15 cellular contexts compared by ENCODE assay signal in genomic region chr1:161736332-161736969, GRCh38. TPM values are rescaled to one million over a fixed set of nuclear protein-coding genes. Genes with fewer than 3 reads are reported as not detected.
DNase-seq lines count a peak whose midpoint lies in the region; ATAC-seq, FAIRE-seq and TF ChIP-seq lines count a peak whose summit lies in the region.
"Had no signal": no experiment of that assay in that cellular context is flagged by ENCODE, and none has a peak within 500 bp of the region (broad histone marks: within the 10 kb centered on the region; RNA-seq: fewer than 3 reads in every experiment).

No MANE protein-coding gene starts in this region.

- ATAC-seq in K562 (no peak), T-cell (replicated peaks in 1 of 4) (no peak)

- no peak for FAIRE-seq in K562 (lab: Jason Lieb, UNC)

- H3K4me1 ChIP-seq in Karpas-422 (ENCODE audit: low read length) (peaks cover 59% of the 10 kb centered on the region), K562 (replicated peaks in 1 of 2; ENCODE audit: control insufficient read depth in 2 of 2, insufficient read depth in 2 of 2, low read length in 2 of 2) (peaks cover 12 to 39% of the 10 kb centered on the region in 2 experiments; a peak in 4 of 5 replicates), skeletal muscle satellite cell (ENCODE audit: control insufficient read depth, insufficient read depth, low read length) (peaks cover 31% of the 10 kb centered on the region), SJCRH30 (peaks cover 4% of the 10 kb centered on the region)
- H3K4me1 ChIP-seq: uterus had no signal

- no peaks in the 10 kb centered on the region for H3K9me3 Mint-ChIP-seq in T-cell
- H3K9me3 Mint-ChIP-seq: activated naive CD8-positive, alpha-beta T cell treated with anti-CD3 and anti-CD28 coated beads, Interleukin-2, amount 10 ng/mL, durations not matched to agents 7 days and 5 days had no signal

- H3K27me3 ChIP-seq in Karpas-422 (ENCODE audit: low read length) = no peaks in the 10 kb centered on the region
- H3K27me3 ChIP-seq in K562 (ENCODE audit: control insufficient read depth in 2 of 2, insufficient read depth in 2 of 2, low read length in 2 of 2) = no peaks in the 10 kb centered on the region
- H3K27me3 ChIP-seq in skeletal muscle satellite cell (ENCODE audit: control insufficient read depth, insufficient read depth, low read length) = no peaks in the 10 kb centered on the region
- H3K27me3 ChIP-seq in SJCRH30 = no peaks in the 10 kb centered on the region
- H3K27me3 ChIP-seq: uterus had no signal

- CTCF ChIA-PET in K562 (lab: Yijun Ruan, JAX; ENCODE audit: low intra/inter-chr PET ratio) = no interaction called here
- CTCF ChIA-PET in T-cell (lab: Charles Lee) = interaction anchor here (0.5 to 6.3 kb wide), 5 partner anchors 10 to 252 kb away, joined by 3 to 34 read pairs (median 3); no protein-coding TSS in a partner anchor

- H3K36me3 Mint-ChIP-seq in T-cell = no peaks in the 10 kb centered on the region
- H3K36me3 Mint-ChIP-seq: activated naive CD8-positive, alpha-beta T cell treated with anti-CD3 and anti-CD28 coated beads, Interleukin-2, amount 10 ng/mL, durations not matched to agents 7 days and 5 days had no signal

- TF ChIP-seq EP300 in K562 (IDR thresholded peaks at IDR 0.05; ENCODE audit: low read length) = no peak

- DNase-seq in activated T-cell treated with anti-CD3 and anti-CD28 coated beads for 48 hours (ENCODE audit: low read depth) (peak; percentile 29), activated T-cell treated with anti-CD3 and anti-CD28 coated beads for 4 hours (no peak), Karpas-422 (no peak), K562 (ENCODE audit: extremely low read depth in 1 of 4, low spot score in 3 of 4) (no peak), SJCRH30 (no peak), T-cell (no peak), HUDEP-2 (lab: John Stamatoyannopoulos, UW; ENCODE audit: unreplicated experiment in 76 of 76) (no peak)
- DNase-seq: activated CD4-positive, alpha-beta T cell treated with anti-CD3 and anti-CD28 coated beads for 1 hour; activated naive CD8-positive, alpha-beta T cell treated with anti-CD3 and anti-CD28 coated beads, Interleukin-2, amount 10 ng/mL, durations not matched to agents 7 days and 5 days; dermis blood vessel endothelial cell; DND-41; glutamatergic neuron; NCI-H524; uterus had no signal

- no peak for TF ChIP-seq POLR2A in K562 (conservative IDR thresholded peaks at IDR 0.05)

- TF ChIP-seq CTCF in K562 (IDR thresholded peaks at IDR 0.05 in 2 of 3, conservative IDR thresholded peaks at IDR 0.05 in 1 of 3; ENCODE audit: insufficient read depth in 2 of 3, low read depth in 1 of 3, low read length in 3 of 3) = no peak

- no peaks in the 10 kb centered on the region for H3K36me3 ChIP-seq in Karpas-422 (ENCODE audit: insufficient read depth, low read length)
- no peaks in the 10 kb centered on the region for H3K36me3 ChIP-seq in K562 (ENCODE audit: control insufficient read depth, insufficient read depth, low read length)
- H3K36me3 ChIP-seq in skeletal muscle satellite cell (ENCODE audit: insufficient read depth, low read length) = no peaks in the 10 kb centered on the region
- no peaks in the 10 kb centered on the region for H3K36me3 ChIP-seq in SJCRH30
- H3K36me3 ChIP-seq: uterus had no signal

- BruUV-seq in K562 (replicated peaks; lab: Mats Ljungman, UMichigan) = no TSS peak

- H3K79me2 ChIP-seq in Karpas-422 (ENCODE audit: low read length) (no peaks in the 10 kb centered on the region), K562 (ENCODE audit: control insufficient read depth, insufficient read depth, low read length) (no peaks in the 10 kb centered on the region)

- no peak overlapping the region for H3K4me3 Mint-ChIP-seq in T-cell
- H3K4me3 Mint-ChIP-seq: activated naive CD8-positive, alpha-beta T cell treated with anti-CD3 and anti-CD28 coated beads, Interleukin-2, amount 10 ng/mL, durations not matched to agents 7 days and 5 days had no signal

- intact Hi-C loops in K562 (cut with micrococcal nuclease) = no loop called here

- H2AFZ ChIP-seq in Karpas-422 (ENCODE audit: low read length) = no peak overlapping the region
- H2AFZ ChIP-seq in K562 (ENCODE audit: low read depth, low read length) = peak overlapping the region; percentile 68

- no peaks in the 10 kb centered on the region for H4K20me1 ChIP-seq in Karpas-422 (ENCODE audit: insufficient read depth, low read depth, low read length)
- H4K20me1 ChIP-seq in K562 (replicated peaks; ENCODE audit: control insufficient read depth, insufficient read depth, low read length) = no peaks in the 10 kb centered on the region

- H3K4me1 Mint-ChIP-seq in T-cell = peaks cover 22 to 37% (median 23%) of the 10 kb centered on the region in 3 donors

- H3K9ac ChIP-seq in Karpas-422 (ENCODE audit: low read length) (no peak overlapping the region), K562 (ENCODE audit: insufficient read depth in 1 of 2, low read depth in 2 of 2, low read length in 2 of 2) (no peak overlapping the region), skeletal muscle satellite cell (ENCODE audit: low read depth, low read length) (no peak overlapping the region)

- no peak overlapping the region for H3K27ac Mint-ChIP-seq in T-cell
- H3K27ac Mint-ChIP-seq: activated naive CD8-positive, alpha-beta T cell treated with anti-CD3 and anti-CD28 coated beads, Interleukin-2, amount 10 ng/mL, durations not matched to agents 7 days and 5 days had no signal

- H3K4me2 ChIP-seq in Karpas-422 (ENCODE audit: low read depth, low read length, poor library complexity, severe bottlenecking) (peak overlapping the region; percentile 11), K562 (ENCODE audit: insufficient read depth, low read length) (no peak overlapping the region), skeletal muscle satellite cell (ENCODE audit: low read length) (peak overlapping the region; percentile 42)

- in situ Hi-C loops in K562 (cut with MboI) = no loop called here

- H3K4me3 ChIP-seq in Karpas-422 (ENCODE audit: low read length) (no peak overlapping the region), K562 (no peak overlapping the region), skeletal muscle satellite cell (ENCODE audit: low read length) (peak overlapping the region; percentile 16), SJCRH30 (no peak overlapping the region)
- H3K4me3 ChIP-seq: uterus had no signal

- no peaks in the 10 kb centered on the region for H3K9me1 ChIP-seq in K562 (ENCODE audit: control insufficient read depth, insufficient read depth, low read length)

- TF ChIP-seq RAD21 in K562 (CRISPR knock-in tag; conservative IDR thresholded peaks at IDR 0.05 in 1 of 2, IDR thresholded peaks at IDR 0.05 in 1 of 2) = no peak

- H3K9me3 ChIP-seq in Karpas-422 (ENCODE audit: low read length) (no peaks in the 10 kb centered on the region), K562 (replicated peaks; ENCODE audit: control insufficient read depth, insufficient read depth, low read depth, low read length) (no peaks in the 10 kb centered on the region), skeletal muscle satellite cell (replicated peaks; ENCODE audit: low read length) (no peaks in the 10 kb centered on the region), SJCRH30 (replicated peaks) (no peaks in the 10 kb centered on the region)
- H3K9me3 ChIP-seq: uterus had no signal

- H3K27me3 Mint-ChIP-seq in T-cell = peaks cover 4 to 5% of the 10 kb centered on the region in 2 donors

- H3K9me2 ChIP-seq in Karpas-422 (replicated peaks; ENCODE audit: insufficient read depth, low read length) = no peaks in the 10 kb centered on the region

- POLR2A ChIA-PET in K562 (lab: Yijun Ruan, JAX) = interaction anchor here (0.6 to 3.1 kb wide), 3 partner anchors 10 to 221 kb away, joined by 3 to 19 read pairs (median 3); no protein-coding TSS in a partner anchor
- POLR2A ChIA-PET in T-cell (lab: Charles Lee) = interaction anchor here in 1 of 2 donors (0.5 kb wide), 1 partner anchor 18 kb away, joined by 4 read pairs; no protein-coding TSS in a partner anchor

- H3K27ac ChIP-seq in Karpas-422 (ENCODE audit: low read length) (no peak overlapping the region), K562 (ENCODE audit: extremely low read depth, low read depth, low read length) (no peak overlapping the region), SJCRH30 (no peak overlapping the region)
- H3K27ac ChIP-seq: uterus had no signal

- 42% methylated on average over 4 of the region's 4 CpGs for WGBS in K562 (ENCODE audit: insufficient coverage, low coverage, missing lambda C conversion rate)

RNA-seq across cellular contexts. Expression of gene DUSP12, which starts 13.1 kb away (rescaled TPM):
- total RNA-seq in Karpas-422 (2014; rRNA removed; shearing (Covaris generic); ENCODE audit: low replicate concordance) = 87.8 and 102 TPM in 2 replicates
- total RNA-seq in K562 (2011; cell fraction: chromatin; rRNA removed; ENCODE audit: low replicate concordance) = 52.6 and 81.7 TPM in 2 replicates
- total RNA-seq in K562 (2011; cell fraction: nucleolus; rRNA removed) = 43.2 and 51.6 TPM in 2 replicates
- 34.3 and 41.1 TPM in 2 replicates for total RNA-seq in K562 (2011; cell fraction: nucleoplasm; rRNA removed)
- 55.4 and 62.7 TPM in 2 replicates for total RNA-seq in K562 (2014; rRNA removed)
- total RNA-seq in K562 (2014; rRNA removed; fragmentation: Illumina TruSeq; extraction: Trizol) = 42.3 and 44.3 TPM in 2 replicates
- total RNA-seq in K562 (2015; rRNA removed; fragmentation: Illumina TruSeq; extraction: Trizol) = 42.4 and 48.0 TPM in 2 replicates
- total RNA-seq in K562 (2021) = 41.0 and 43.6 TPM in 2 replicates
- polyA plus RNA-seq in K562 (2011; rRNA removed) = 75.2 and 80.4 TPM in 2 replicates
- 43.1 and 48.0 TPM in 2 replicates for polyA plus RNA-seq in K562 (2011; cell fraction: cytosol; rRNA removed)
- polyA plus RNA-seq in K562 (2011; cell fraction: nucleus; rRNA removed) = 69.1 and 74.8 TPM in 2 replicates
- 41.7 and 47.0 TPM in 2 replicates for polyA plus RNA-seq in K562 (2012)
- polyA plus RNA-seq in K562 (2014; fragmentation: Illumina TruSeq; extraction: Trizol) = 38.5 and 54.6 TPM in 2 replicates
- 10 to 100 TPM; 10.4 to 15.0 TPM for polyA plus RNA-seq in K562 (2014; fragmentation: Nextera tagmentation; extraction: Ambion mirVana)
- polyA plus RNA-seq in K562 (2014; rRNA removed) = 80.8 and 81.4 TPM in 2 replicates
- 34.2 and 40.0 TPM in 2 replicates for polyA minus RNA-seq in K562 (2011; rRNA and poly(A)+ RNA removed)
- 20.6 and 27.8 TPM in 2 replicates for polyA minus RNA-seq in K562 (2011; cell fraction: cytosol; rRNA and poly(A)+ RNA removed)
- 26.9 and 35.7 TPM in 2 replicates for polyA minus RNA-seq in K562 (2011; cell fraction: nucleus; rRNA and poly(A)+ RNA removed)
- total RNA-seq in skeletal muscle satellite cell (2012; rRNA removed) = 21.8 and 26.6 TPM in 2 replicates
- total RNA-seq in SJCRH30 (2014; rRNA removed; shearing (Covaris generic)) = 51.5 and 54.7 TPM in 2 replicates
- total RNA-seq in T-cell = 10 to 100 TPM; 18.9 to 33.5 (median 29.1) TPM

RNA-seq across cellular contexts. Expression of gene FCRLB, which starts 15.1 kb away (rescaled TPM):
- 937 and 1,205 TPM in 2 replicates for total RNA-seq in Karpas-422 (2014; rRNA removed; shearing (Covaris generic); ENCODE audit: low replicate concordance)
- 1.5 and 4.0 TPM in 2 replicates for total RNA-seq in K562 (2011; cell fraction: chromatin; rRNA removed; ENCODE audit: low replicate concordance)
- total RNA-seq in K562 (2011; cell fraction: nucleolus; rRNA removed) = 3.3 and 4.5 TPM in 2 replicates
- 2.9 and 5.1 TPM in 2 replicates for total RNA-seq in K562 (2011; cell fraction: nucleoplasm; rRNA removed)
- total RNA-seq in K562 (2014; rRNA removed) (2.8 and 5.1 TPM in 2 replicates), K562 (2014; rRNA removed; fragmentation: Illumina TruSeq; extraction: Trizol) (1.2 and 1.4 TPM in 2 replicates), K562 (2015; rRNA removed; fragmentation: Illumina TruSeq; extraction: Trizol) (2.3 and 2.5 TPM in 2 replicates), K562 (2021) (2.4 and 3.1 TPM in 2 replicates), T-cell (1 to 10 TPM in 1 of 5 donors, under 1 TPM in 4; 0.48 to 1.1 (median 0.75) TPM)
- polyA plus RNA-seq in K562 (2011; rRNA removed) (1.2 and 1.3 TPM in 2 replicates), K562 (2014; fragmentation: Illumina TruSeq; extraction: Trizol) (1.1 and 1.6 TPM in 2 replicates), K562 (2014; fragmentation: Nextera tagmentation; extraction: Ambion mirVana) (under 1 TPM; 0.20 to 0.25 TPM), K562 (2014; rRNA removed) (2.1 and 4.6 TPM in 2 replicates)
- 1.0 and 3.4 TPM in 2 replicates for polyA plus RNA-seq in K562 (2011; cell fraction: cytosol; rRNA removed)
- 3.2 and 8.8 TPM in 2 replicates for polyA plus RNA-seq in K562 (2011; cell fraction: nucleus; rRNA removed)
- polyA plus RNA-seq in K562 (2012) = 4.6 and 4.8 TPM in 2 replicates
- 0.51 and 0.91 TPM in 2 replicates for polyA minus RNA-seq in K562 (2011; rRNA and poly(A)+ RNA removed)
- polyA minus RNA-seq in K562 (2011; cell fraction: cytosol; rRNA and poly(A)+ RNA removed) = 0.95 and 2.2 TPM in 2 replicates
- 1.9 and 3.6 TPM in 2 replicates for polyA minus RNA-seq in K562 (2011; cell fraction: nucleus; rRNA and poly(A)+ RNA removed)
- total RNA-seq in skeletal muscle satellite cell (2012; rRNA removed) = 1.8 and 4.2 TPM in 2 replicates
- 5.9 and 6.2 TPM in 2 replicates for total RNA-seq in SJCRH30 (2014; rRNA removed; shearing (Covaris generic))

RNA-seq across cellular contexts. Expression of gene FCRLA, which starts 29.4 kb away (rescaled TPM):
- 637 and 924 TPM in 2 replicates for total RNA-seq in Karpas-422 (2014; rRNA removed; shearing (Covaris generic); ENCODE audit: low replicate concordance)
- total RNA-seq in K562 (2011; cell fraction: chromatin; rRNA removed; ENCODE audit: low replicate concordance) = 0.60 and 0.76 TPM in 2 replicates
- total RNA-seq in K562 (2011; cell fraction: nucleolus; rRNA removed) = 0.53 and 1.2 TPM in 2 replicates
- total RNA-seq in K562 (2011; cell fraction: nucleoplasm; rRNA removed) = 0.88 and 2.4 TPM in 2 replicates
- 0.09 and 1.0 TPM in 2 replicates for total RNA-seq in K562 (2014; rRNA removed)
- 0.29 and 0.41 TPM in 2 replicates for total RNA-seq in K562 (2014; rRNA removed; fragmentation: Illumina TruSeq; extraction: Trizol)
- 0.36 and 0.45 TPM in 2 replicates for total RNA-seq in K562 (2015; rRNA removed; fragmentation: Illumina TruSeq; extraction: Trizol)
- total RNA-seq in K562 (2021) = 0.35 and 0.40 TPM in 2 replicates
- 0.45 and 0.53 TPM in 2 replicates for polyA plus RNA-seq in K562 (2011; rRNA removed)
- polyA plus RNA-seq in K562 (2011; cell fraction: cytosol; rRNA removed) = 0.63 and 0.78 TPM in 2 replicates
- 0.41 and 0.48 TPM in 2 replicates for polyA plus RNA-seq in K562 (2011; cell fraction: nucleus; rRNA removed)
- 0.98 and 8.8 TPM in 2 replicates for polyA plus RNA-seq in K562 (2012)
- 0.55 and 0.68 TPM in 2 replicates for polyA plus RNA-seq in K562 (2014; fragmentation: Illumina TruSeq; extraction: Trizol)
- under 1 TPM; 0.44 to 0.84 TPM for polyA plus RNA-seq in K562 (2014; fragmentation: Nextera tagmentation; extraction: Ambion mirVana)
- 0.49 and 0.93 TPM in 2 replicates for polyA plus RNA-seq in K562 (2014; rRNA removed)
- polyA minus RNA-seq in K562 (2011; rRNA and poly(A)+ RNA removed) = 0.18 TPM in 2 replicates
- not detected in 2 replicates for polyA minus RNA-seq in K562 (2011; cell fraction: cytosol; rRNA and poly(A)+ RNA removed)
- polyA minus RNA-seq in K562 (2011; cell fraction: nucleus; rRNA and poly(A)+ RNA removed) = 0.27 and 0.44 TPM in 2 replicates
- total RNA-seq in skeletal muscle satellite cell (2012; rRNA removed) = 1.3 and 6.6 TPM in 2 replicates
- 164 and 168 TPM in 2 replicates for total RNA-seq in SJCRH30 (2014; rRNA removed; shearing (Covaris generic))
- total RNA-seq in T-cell = 1 to 10 TPM in 3 of 5 donors, under 1 TPM in 2; 0.68 to 6.5 (median 2.7) TPM

RNA-seq across cellular contexts. Expression of gene ATF6, which starts 29.7 kb away (rescaled TPM):
- 21.6 and 36.5 TPM in 2 replicates for total RNA-seq in Karpas-422 (2014; rRNA removed; shearing (Covaris generic); ENCODE audit: low replicate concordance)
- total RNA-seq in K562 (2011; cell fraction: chromatin; rRNA removed; ENCODE audit: low replicate concordance) = 30.1 and 51.8 TPM in 2 replicates
- total RNA-seq in K562 (2011; cell fraction: nucleolus; rRNA removed) = 23.8 and 27.5 TPM in 2 replicates
- total RNA-seq in K562 (2011; cell fraction: nucleoplasm; rRNA removed) = 40.7 and 61.9 TPM in 2 replicates
- total RNA-seq in K562 (2014; rRNA removed) (14.5 and 16.2 TPM in 2 replicates), K562 (2014; rRNA removed; fragmentation: Illumina TruSeq; extraction: Trizol) (29.4 and 34.7 TPM in 2 replicates), K562 (2015; rRNA removed; fragmentation: Illumina TruSeq; extraction: Trizol) (26.6 and 28.8 TPM in 2 replicates), K562 (2021) (20.4 and 22.1 TPM in 2 replicates), T-cell (10 to 100 TPM; 18.7 to 27.6 (median 21.9) TPM)
- polyA plus RNA-seq in K562 (2011; rRNA removed) (28.1 and 32.4 TPM in 2 replicates), K562 (2014; fragmentation: Illumina TruSeq; extraction: Trizol) (22.1 and 26.7 TPM in 2 replicates), K562 (2014; fragmentation: Nextera tagmentation; extraction: Ambion mirVana) (10 to 100 TPM; 11.7 to 15.1 TPM), K562 (2014; rRNA removed) (14.8 and 16.6 TPM in 2 replicates)
- polyA plus RNA-seq in K562 (2011; cell fraction: cytosol; rRNA removed) = 10.8 and 16.1 TPM in 2 replicates
- 8.9 and 12.2 TPM in 2 replicates for polyA plus RNA-seq in K562 (2011; cell fraction: nucleus; rRNA removed)
- polyA plus RNA-seq in K562 (2012) = 13.9 and 24.9 TPM in 2 replicates
- 49.7 TPM in 2 replicates for polyA minus RNA-seq in K562 (2011; rRNA and poly(A)+ RNA removed)
- polyA minus RNA-seq in K562 (2011; cell fraction: cytosol; rRNA and poly(A)+ RNA removed) = 12.4 and 15.8 TPM in 2 replicates
- polyA minus RNA-seq in K562 (2011; cell fraction: nucleus; rRNA and poly(A)+ RNA removed) = 17.4 and 27.2 TPM in 2 replicates
- total RNA-seq in skeletal muscle satellite cell (2012; rRNA removed) = 15.9 and 18.0 TPM in 2 replicates
- total RNA-seq in SJCRH30 (2014; rRNA removed; shearing (Covaris generic)) = 25.3 and 25.9 TPM in 2 replicates

Comparison
In these comparisons a context has a peak if more than half of its experiments do, and no peak if none do; other contexts are left out.
1. RNA of gene FCRLB, which starts 15.1 kb away (total RNA-seq): 937 to 1,205 TPM in Karpas-422; 5.9 to 6.2 TPM in SJCRH30, 1.2 to 5.1 TPM in K562 and 0.48 to 1.1 TPM in T-cell; every median in the first group is over 100 times any median in the second.
2. RNA of gene FCRLA, which starts 29.4 kb away (total RNA-seq): 637 to 924 TPM in Karpas-422 and 164 to 168 TPM in SJCRH30; 0.68 to 6.5 TPM in T-cell and 0.09 to 2.4 TPM in K562; every median in the first group is over 10 times any median in the second.